Comparison of ENCODE assay signal across 1 cellular context in the genomic region with DNA sequence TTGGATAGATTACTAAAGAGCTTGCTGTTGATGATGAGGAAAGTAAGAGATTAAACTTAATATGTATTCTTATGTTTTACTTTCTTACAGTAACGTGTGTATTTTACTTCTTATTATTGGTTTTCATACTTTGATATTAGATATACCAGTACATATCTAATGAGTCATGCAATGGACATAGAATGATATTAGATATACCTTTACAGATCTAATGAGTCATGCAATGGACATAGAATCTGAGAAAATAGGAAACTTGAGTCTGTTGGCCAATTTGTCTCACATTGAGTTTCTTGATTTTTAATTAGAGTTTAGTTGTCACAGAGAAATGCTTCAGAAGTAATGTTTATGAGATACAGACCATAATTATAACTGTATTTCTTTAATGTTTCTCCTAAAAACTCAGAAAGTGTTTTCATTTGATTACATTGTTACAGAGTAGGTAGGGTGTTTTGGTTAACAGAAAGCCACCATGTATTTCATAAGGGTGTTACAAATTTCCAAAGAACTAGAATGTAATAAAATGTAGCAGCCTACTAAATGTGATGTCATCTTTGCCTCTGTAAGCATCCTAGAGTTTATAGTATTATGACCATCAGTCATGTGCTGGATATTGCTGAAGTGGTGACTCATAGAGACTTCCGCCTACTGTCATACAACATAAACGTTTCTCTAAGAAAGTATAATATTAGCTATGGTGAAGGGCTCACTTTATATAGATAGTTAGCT.
TF ChIP-seq lines count a peak whose summit lies in the region.

No MANE protein-coding gene starts in this region.

TF ChIP-seq in K562, 482 proteins besides CTCF, POLR2A, EP300 and RAD21 (continued from another document):
- TF ChIP-seq, protein P1, sequence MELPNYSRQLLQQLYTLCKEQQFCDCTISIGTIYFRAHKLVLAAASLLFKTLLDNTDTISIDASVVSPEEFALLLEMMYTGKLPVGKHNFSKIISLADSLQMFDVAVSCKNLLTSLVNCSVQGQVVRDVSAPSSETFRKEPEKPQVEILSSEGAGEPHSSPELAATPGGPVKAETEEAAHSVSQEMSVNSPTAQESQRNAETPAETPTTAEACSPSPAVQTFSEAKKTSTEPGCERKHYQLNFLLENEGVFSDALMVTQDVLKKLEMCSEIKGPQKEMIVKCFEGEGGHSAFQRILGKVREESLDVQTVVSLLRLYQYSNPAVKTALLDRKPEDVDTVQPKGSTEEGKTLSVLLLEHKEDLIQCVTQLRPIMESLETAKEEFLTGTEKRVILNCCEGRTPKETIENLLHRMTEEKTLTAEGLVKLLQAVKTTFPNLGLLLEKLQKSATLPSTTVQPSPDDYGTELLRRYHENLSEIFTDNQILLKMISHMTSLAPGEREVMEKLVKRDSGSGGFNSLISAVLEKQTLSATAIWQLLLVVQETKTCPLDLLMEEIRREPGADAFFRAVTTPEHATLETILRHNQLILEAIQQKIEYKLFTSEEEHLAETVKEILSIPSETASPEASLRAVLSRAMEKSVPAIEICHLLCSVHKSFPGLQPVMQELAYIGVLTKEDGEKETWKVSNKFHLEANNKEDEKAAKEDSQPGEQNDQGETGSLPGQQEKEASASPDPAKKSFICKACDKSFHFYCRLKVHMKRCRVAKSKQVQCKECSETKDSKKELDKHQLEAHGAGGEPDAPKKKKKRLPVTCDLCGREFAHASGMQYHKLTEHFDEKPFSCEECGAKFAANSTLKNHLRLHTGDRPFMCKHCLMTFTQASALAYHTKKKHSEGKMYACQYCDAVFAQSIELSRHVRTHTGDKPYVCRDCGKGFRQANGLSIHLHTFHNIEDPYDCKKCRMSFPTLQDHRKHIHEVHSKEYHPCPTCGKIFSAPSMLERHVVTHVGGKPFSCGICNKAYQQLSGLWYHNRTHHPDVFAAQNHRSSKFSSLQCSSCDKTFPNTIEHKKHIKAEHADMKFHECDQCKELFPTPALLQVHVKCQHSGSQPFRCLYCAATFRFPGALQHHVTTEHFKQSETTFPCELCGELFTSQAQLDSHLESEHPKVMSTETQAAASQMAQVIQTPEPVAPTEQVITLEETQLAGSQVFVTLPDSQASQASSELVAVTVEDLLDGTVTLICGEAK (IDR thresholded peaks at IDR 0.05), result no peak
- TF ChIP-seq, protein P1 (CRISPR knock-in tag; IDR thresholded peaks at IDR 0.05), result no peak
- no peak for TF ChIP-seq HOXB6 (CRISPR knock-in tag; IDR thresholded peaks at IDR 0.05; ENCODE audit: borderline replicate concordance)
